ENCODE assay signal across 8 cellular contexts in the genomic region with DNA sequence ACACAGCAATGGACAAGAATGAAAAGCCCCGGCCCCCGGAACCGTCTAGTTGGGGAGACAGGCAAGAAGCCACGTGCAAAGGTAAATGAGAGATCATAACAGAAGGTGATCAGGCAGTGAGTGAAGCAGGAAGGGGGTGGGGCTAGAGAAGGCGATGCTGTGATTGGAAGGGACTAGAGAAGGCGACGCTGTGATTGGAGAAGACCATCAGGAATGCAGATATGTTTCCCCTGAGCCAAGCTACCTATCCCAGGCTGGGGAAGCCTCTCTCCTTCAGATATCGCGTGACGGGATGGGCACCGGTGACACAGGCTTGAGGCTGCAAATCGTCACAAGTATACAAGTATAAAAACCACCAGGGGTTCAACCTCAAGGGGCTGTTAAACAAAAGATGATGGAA.
DNase-seq lines count a peak whose midpoint lies in the region; ATAC-seq and TF ChIP-seq lines count a peak whose summit lies in the region.

No MANE protein-coding gene starts in this region.

- H3K36me3 ChIP-seq in RWPE2 (ENCODE audit: low read depth) (peaks cover 15% of the 10 kb centered on the region; the same call in 1 of the 2 replicates), duodenal mucosa (ENCODE audit: control insufficient read depth in 1 of 2, insufficient read depth in 2 of 2, low read length in 2 of 2) (peaks cover 10 to 33% of the 10 kb centered on the region in 2 donors)

- H3K27me3 ChIP-seq in RWPE2 (ENCODE audit: insufficient read depth, poor library complexity, severe bottlenecking) (no peaks in the 10 kb centered on the region), duodenal mucosa (ENCODE audit: control insufficient read depth in 1 of 2, insufficient read depth in 2 of 2, low read length in 2 of 2) (no peaks in the 10 kb centered on the region)

- H3K9ac ChIP-seq in duodenal mucosa (ENCODE audit: low read depth in 1 of 2, low read length in 2 of 2): peak overlapping the region; percentile 10 to 32

- peaks cover 7% of the 10 kb centered on the region for H3K4me1 ChIP-seq in RWPE2 (ENCODE audit: insufficient read depth, poor library complexity, severe bottlenecking)
- H3K4me1 ChIP-seq in duodenal mucosa (ENCODE audit: control insufficient read depth in 1 of 2, insufficient read depth in 2 of 2, low read length in 2 of 2): peaks cover under 1% of the 10 kb centered on the region in 2 donors

- H3K9me3 ChIP-seq in RWPE2 (ENCODE audit: severe bottlenecking) (no peaks in the 10 kb centered on the region), duodenal mucosa (ENCODE audit: control insufficient read depth in 1 of 2, low read length in 2 of 2) (no peaks in the 10 kb centered on the region)

- no peak overlapping the region for H3K4me3 ChIP-seq in RWPE2 (ENCODE audit: severe bottlenecking)
- H3K4me3 ChIP-seq in duodenal mucosa (ENCODE audit: low read depth in 1 of 2, low read length in 2 of 2): peak overlapping the region; percentile 30 to 41

- no peak for TF ChIP-seq CTCF in RWPE2 (IDR thresholded peaks at IDR 0.05; ENCODE audit: poor library complexity, severe bottlenecking)

- no peak for TF ChIP-seq POLR2A in erythroblast (IDR thresholded peaks at IDR 0.05; ENCODE audit: low read length)

- peak; percentile 30 to 39 (median 36) for DNase-seq in NCI-H1417 (lab: John Stamatoyannopoulos, UW)
- DNase-seq in NCI-H1417 treated with DMSO at 0.1 percent for 48 hours (lab: John Stamatoyannopoulos, UW): no peak
- peak; percentile 84 for DNase-seq in RWPE2 (ENCODE audit: low spot score)
- DNase-seq in stimulated activated CD4-positive, alpha-beta T cell treated with anti-CD3 and anti-CD28 coated beads, Interleukin-4, amount 100 ng/mL, for 24 hours: peak; percentile 41
- no peak for DNase-seq in erythroblast (lab: John Stamatoyannopoulos, UW)
- DNase-seq in SKM-1 treated with dmso at 0.1 percent for 144 hours (lab: John Stamatoyannopoulos, UW; ENCODE audit: unreplicated experiment): no peak

- ATAC-seq in RWPE2 (ENCODE audit: low read depth): peak; percentile 98
- ATAC-seq in GM21529 (IDR thresholded peaks at IDR 0.05; ENCODE audit: unreplicated experiment): no peak

- H3K27ac ChIP-seq in RWPE2 (ENCODE audit: poor library complexity, severe bottlenecking): peak overlapping the region; percentile 7
- no peak overlapping the region for H3K27ac ChIP-seq in duodenal mucosa (ENCODE audit: low read depth, low read length)

Comparison
In these comparisons a context has a peak if more than half of its experiments do, and no peak if none do; other contexts are left out.
1. DNase-seq: peak in NCI-H1417 (3 of 3), RWPE2 (single experiment) and stimulated activated CD4-positive, alpha-beta T cell treated with anti-CD3 and anti-CD28 coated beads, Interleukin-4, amount 100 ng/mL, for 24 hours (single experiment); none in NCI-H1417 treated with DMSO at 0.1 percent for 48 hours (single experiment), erythroblast (0 of 2) and SKM-1 treated with dmso at 0.1 percent for 144 hours (single experiment).